In the genomic region with DNA sequence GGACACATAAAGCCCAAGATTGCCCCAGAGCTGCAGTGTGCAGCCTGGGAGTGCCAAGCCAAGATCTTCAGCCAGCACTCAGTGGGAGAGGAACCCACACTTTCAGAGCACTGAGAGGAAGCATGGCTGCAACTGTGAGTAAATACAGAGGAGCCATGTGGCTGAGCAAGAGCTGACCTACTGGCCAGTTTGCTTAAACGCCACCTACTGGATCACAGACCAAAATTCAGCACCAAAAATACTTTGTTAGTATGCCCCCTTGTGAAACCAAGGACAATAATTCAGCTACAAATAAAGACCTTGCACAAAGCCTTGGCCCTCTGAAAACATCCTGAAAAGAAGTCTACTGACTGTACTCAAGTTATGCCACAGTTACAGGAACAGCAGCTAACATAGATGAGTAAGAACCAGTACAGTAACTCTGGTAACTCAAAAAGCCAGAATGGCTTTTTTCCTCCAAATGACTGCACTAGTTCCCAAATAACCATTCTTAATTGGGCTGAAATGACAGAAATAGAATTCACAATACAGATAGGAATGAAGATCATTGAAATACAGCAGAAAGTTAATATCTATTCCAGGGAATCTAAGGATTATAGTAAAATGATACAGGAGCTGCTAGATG, we compare ENCODE assay signal across 20 cellular contexts. TPM values are rescaled to one million over a fixed set of nuclear protein-coding genes. Genes with fewer than 3 reads are reported as not detected.
DNase-seq lines count a peak whose midpoint lies in the region; ATAC-seq and TF ChIP-seq lines count a peak whose summit lies in the region.
"Had no signal": no experiment of that assay in that cellular context is flagged by ENCODE, and none has a peak within 500 bp of the region (broad histone marks: within the 10 kb centered on the region; RNA-seq: fewer than 3 reads in every experiment).

No MANE protein-coding gene starts in this region.

- POLR2A ChIA-PET in PC-3 (lab: Charles Lee; ENCODE audit: unreplicated experiment): no interaction called here

- DNase-seq in NCI-H2171 treated with DMSO at 0.1 percent for 48 hours (lab: John Stamatoyannopoulos, UW) (peak; percentile 17), NCI-H2171 (lab: John Stamatoyannopoulos, UW) (no peak), HT1080 (ENCODE audit: low read depth) (peak; percentile 50), PC-3 (peak; percentile 31), left lobe of liver (ENCODE audit: low spot score) (no peak), lower leg skin (ENCODE audit: low spot score in 2 of 2) (no peak), hippocampal formation (lab: John Stamatoyannopoulos, UW) (no peak)
- DNase-seq in activated T-cell treated with anti-CD3 and anti-CD28 coated beads, Interleukin-2, amount 50 U/mL, for 4 hours: no peak
- DNase-seq: activated CD4-positive, alpha-beta T cell treated with anti-CD3 and anti-CD28 coated beads, Interleukin-2, amount 50 U/mL, for 1 hour; cerebellar nuclear complex; IMR-90; NCI-H2081 treated with DMSO at 0.1 percent for 48 hours had no signal

- H3K27ac ChIP-seq in PC-3 (ENCODE audit: low read length): no peak overlapping the region
- H3K27ac ChIP-seq: skin epidermis had no signal

- no peak for TF ChIP-seq POLR2A in lower leg skin (IDR thresholded peaks at IDR 0.05)

- H3K9me3 Mint-ChIP-seq in activated T-cell treated with anti-CD3 and anti-CD28 coated beads, Interleukin-2, amount 50 U/mL, for 4 hours: peaks cover 35% of the 10 kb centered on the region

- H2AFZ ChIP-seq in PC-3 (ENCODE audit: low read length): no peak overlapping the region

- H3K36me3 ChIP-seq in PC-3 (ENCODE audit: low read depth, low read length): no peaks in the 10 kb centered on the region

- H3K36me3 Mint-ChIP-seq in activated T-cell treated with anti-CD3 and anti-CD28 coated beads, Interleukin-2, amount 50 U/mL, for 4 hours (ENCODE audit: insufficient read depth): no peaks in the 10 kb centered on the region

- no peaks in the 10 kb centered on the region for H3K27me3 ChIP-seq in PC-3 (ENCODE audit: low read length)

- TF ChIP-seq CTCF in PC-3 (conservative IDR thresholded peaks at IDR 0.05; ENCODE audit: low read depth, low read length) (peak; percentile 63), lower leg skin (IDR thresholded peaks at IDR 0.05) (no peak)

- no peaks in the 10 kb centered on the region for H3F3A ChIP-seq in PC-3 (ENCODE audit: low read length, unreplicated experiment)

- no TSS peak for BruUV-seq in PC-3 (replicated peaks; lab: Mats Ljungman, UMichigan)

- intact Hi-C loops in PC-3 (cut with micrococcal nuclease) (no loop called here), lower leg skin (cut with DNase I; ENCODE audit: low total_unique reads) (no loop called here)

- no peaks in the 10 kb centered on the region for H4K20me1 ChIP-seq in PC-3 (ENCODE audit: low read length)

- CTCF ChIA-PET in PC-3 (lab: Charles Lee): no interaction called here

- H3K4me3 Mint-ChIP-seq in activated T-cell treated with anti-CD3 and anti-CD28 coated beads, Interleukin-2, amount 50 U/mL, for 4 hours: no peak overlapping the region
- H3K4me3 Mint-ChIP-seq: T-helper 1 cell treated with Interleukin-12 subunit alpha and Interleukin-12 subunit beta and Interleukin-4 antibody, amounts not matched to agents 30 μg/mL and 1 μg/mL, for 36 hours had no signal

- no peaks in the 10 kb centered on the region for H3K27me3 Mint-ChIP-seq in activated T-cell treated with anti-CD3 and anti-CD28 coated beads, Interleukin-2, amount 50 U/mL, for 4 hours (ENCODE audit: low read depth)

- no peak overlapping the region for H3K4me2 ChIP-seq in PC-3 (ENCODE audit: low read length)

- 5% methylated on average over 1 of the region's 1 CpG for WGBS in lower leg skin, 2 donors

- H3K9ac ChIP-seq in PC-3 (ENCODE audit: low read length): no peak overlapping the region

- H3K9me3 ChIP-seq in PC-3 (ENCODE audit: low read length): no peaks in the 10 kb centered on the region

- H3K4me1 ChIP-seq in PC-3 (ENCODE audit: insufficient read depth, low read length): no peaks in the 10 kb centered on the region

- H3K79me2 ChIP-seq in PC-3 (ENCODE audit: low read length): no peaks in the 10 kb centered on the region

- no peaks in the 10 kb centered on the region for H3K4me1 Mint-ChIP-seq in activated T-cell treated with anti-CD3 and anti-CD28 coated beads, Interleukin-2, amount 50 U/mL, for 4 hours (ENCODE audit: low read depth)

- H3K9me2 ChIP-seq in PC-3 (replicated peaks; ENCODE audit: low read length): no peaks in the 10 kb centered on the region

- ATAC-seq in PC-3 (no peak), left lobe of liver (peak; percentile 51)
- no peak for ATAC-seq in activated T-cell treated with anti-CD3 and anti-CD28 coated beads, Interleukin-2, amount 50 U/mL, for 4 hours
- ATAC-seq: GM12878 had no signal

- no peak overlapping the region for H3K4me3 ChIP-seq in PC-3 (ENCODE audit: low read length)
- no peak overlapping the region for H3K4me3 ChIP-seq in lower leg skin (ENCODE audit: low read depth, poor library complexity, severe bottlenecking)
- H3K4me3 ChIP-seq: GM12878, skin epidermis had no signal

RNA-seq across cellular contexts. Expression of a gene that starts 10.1 kb away (rescaled TPM):
- total RNA-seq in HT1080 (2014; rRNA removed; shearing (Covaris generic)): not detected in 2 replicates
- not detected in 2 replicates for polyA plus RNA-seq in HT1080 (2015; cell fraction: cytosol; rRNA removed)
- not detected in 2 replicates for polyA plus RNA-seq in HT1080 (2015; cell fraction: nucleus; rRNA removed)
- total RNA-seq in PC-3 (2014; rRNA removed): not detected in 2 replicates
- not detected for total RNA-seq in left lobe of liver
- not detected for total RNA-seq in lower leg skin
- not detected for total RNA-seq in activated T-cell treated with anti-CD3 and anti-CD28 coated beads, Interleukin-2, amount 50 U/mL, for 4 hours
- total RNA-seq: endothelial cell of umbilical vein, glomerular endothelial cell, GM12878, IMR-90, mononuclear cell, osteoblast had no signal
- polyA plus RNA-seq: endothelial cell of umbilical vein, GM12878, IMR-90, keratinocyte had no signal

RNA-seq across cellular contexts. Expression of a gene that starts 14.7 kb away (rescaled TPM):
- not detected in 2 replicates for total RNA-seq in HT1080 (2014; rRNA removed; shearing (Covaris generic))
- not detected in 2 replicates for polyA plus RNA-seq in HT1080 (2015; cell fraction: cytosol; rRNA removed)
- polyA plus RNA-seq in HT1080 (2015; cell fraction: nucleus; rRNA removed): not detected in 2 replicates
- not detected in 2 replicates for total RNA-seq in PC-3 (2014; rRNA removed)
- not detected for total RNA-seq in left lobe of liver
- total RNA-seq in lower leg skin: not detected
- total RNA-seq in activated T-cell treated with anti-CD3 and anti-CD28 coated beads, Interleukin-2, amount 50 U/mL, for 4 hours: not detected
- total RNA-seq: endothelial cell of umbilical vein, glomerular endothelial cell, GM12878, IMR-90, mononuclear cell, osteoblast had no signal
- polyA plus RNA-seq: endothelial cell of umbilical vein, GM12878, IMR-90, keratinocyte had no signal

Comparison
In these comparisons a context has a peak if more than half of its experiments do, and no peak if none do; other contexts are left out.
1. DNase-seq: peak in NCI-H2171 treated with DMSO at 0.1 percent for 48 hours (single experiment), HT1080 (single experiment) and PC-3 (single experiment); none in NCI-H2171 (single experiment), left lobe of liver (single experiment), lower leg skin (0 of 2), hippocampal formation (0 of 2) and activated T-cell treated with anti-CD3 and anti-CD28 coated beads, Interleukin-2, amount 50 U/mL, for 4 hours (single experiment).